In the genomic region with DNA sequence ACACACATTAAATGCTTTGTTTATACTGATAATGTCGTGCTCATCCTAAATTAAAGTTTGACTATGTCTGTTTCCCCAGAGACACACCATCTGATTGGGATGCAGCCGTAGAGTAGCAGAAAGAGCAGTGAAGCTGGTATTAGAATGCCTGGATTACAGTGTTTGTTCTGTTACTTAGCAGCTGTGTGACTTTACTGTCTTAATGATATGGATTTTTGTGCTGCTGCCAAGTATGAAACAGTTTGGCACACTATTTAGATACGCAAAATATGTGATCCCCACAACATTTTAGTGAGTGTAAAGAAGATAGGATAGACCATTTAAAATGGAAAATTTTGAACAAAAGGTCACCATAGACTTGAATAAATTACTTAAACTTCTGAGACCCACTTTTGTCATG, we compare ENCODE assay signal across 8 cellular contexts. TPM values are rescaled to one million over a fixed set of nuclear protein-coding genes. Genes with fewer than 3 reads are reported as not detected.
DNase-seq lines count a peak whose midpoint lies in the region; ATAC-seq lines count a peak whose summit lies in the region.
"Had no signal": no experiment of that assay in that cellular context is flagged by ENCODE, and none has a peak within 500 bp of the region (broad histone marks: within the 10 kb centered on the region; RNA-seq: fewer than 3 reads in every experiment).

No MANE protein-coding gene starts in this region.

- DNase-seq in D341Med (ENCODE audit: low spot score) = peak; percentile 20
- no peak for DNase-seq in activated T-helper 2 cell treated with anti-CD3 and anti-CD28 coated beads, Interferon-gamma antibody, Interleukin-2, Interleukin-4, amounts not matched to agents 10 μg/mL and 5 μg/mL and 100 μg/mL, durations not matched to agents 14 hours and 24 hours and 36 hours (ENCODE audit: low spot score)
- DNase-seq in left colon = no peak
- no peak for DNase-seq in middle frontal gyrus (ENCODE audit: extremely low spot score, low spot score)
- DNase-seq: SW 1271 had no signal

- intact Hi-C loops in activated T-helper 2 cell treated with anti-CD3 and anti-CD28 coated beads, Interferon-gamma antibody, Interleukin-2, Interleukin-4, amounts not matched to agents 10 μg/mL and 5 μg/mL and 100 μg/mL, durations not matched to agents 14 hours and 24 hours and 36 hours (cut with micrococcal nuclease) = loop anchor here (2.0 to 5.0 kb wide), 3 partner anchors 383 to 989 kb away; partner anchors contain the start of gene HDAC8
- intact Hi-C loops in left colon (cut with DNase I, micrococcal nuclease) = no loop called here

- no peaks in the 10 kb centered on the region for H3K36me3 ChIP-seq in HUES48 (ENCODE audit: control insufficient read depth, insufficient read depth, low read length)

- H3K9ac ChIP-seq in HUES48 (ENCODE audit: low read depth, low read length) = no peak overlapping the region

- ATAC-seq in left colon (peak; percentile 35), HG03521 (IDR thresholded peaks at IDR 0.05; ENCODE audit: unreplicated experiment) (no peak), HG03520 (IDR thresholded peaks at IDR 0.05; ENCODE audit: unreplicated experiment) (no peak)

- no peaks in the 10 kb centered on the region for H3K4me1 ChIP-seq in HUES48 (ENCODE audit: control insufficient read depth, insufficient read depth, low read length)

- peaks cover 14% of the 10 kb centered on the region for H3K9me3 ChIP-seq in HUES48 (ENCODE audit: control insufficient read depth, insufficient read depth, low read length)

- H3K27ac Mint-ChIP-seq in activated T-helper 2 cell treated with anti-CD3 and anti-CD28 coated beads, Interferon-gamma antibody, Interleukin-2, Interleukin-4, amounts not matched to agents 10 μg/mL and 5 μg/mL and 100 μg/mL, durations not matched to agents 14 hours and 24 hours and 36 hours = no peak overlapping the region

- no peaks in the 10 kb centered on the region for H3K27me3 Mint-ChIP-seq in activated T-helper 2 cell treated with anti-CD3 and anti-CD28 coated beads, Interferon-gamma antibody, Interleukin-2, Interleukin-4, amounts not matched to agents 10 μg/mL and 5 μg/mL and 100 μg/mL, durations not matched to agents 14 hours and 24 hours and 36 hours (ENCODE audit: low read depth)

- H3K4me1 Mint-ChIP-seq in activated T-helper 2 cell treated with anti-CD3 and anti-CD28 coated beads, Interferon-gamma antibody, Interleukin-2, Interleukin-4, amounts not matched to agents 10 μg/mL and 5 μg/mL and 100 μg/mL, durations not matched to agents 14 hours and 24 hours and 36 hours (ENCODE audit: low read depth) = peaks cover 9% of the 10 kb centered on the region

- no peaks in the 10 kb centered on the region for H3K27me3 ChIP-seq in HUES48 (ENCODE audit: control insufficient read depth, insufficient read depth, low read length)

- H3K9me3 Mint-ChIP-seq in activated T-helper 2 cell treated with anti-CD3 and anti-CD28 coated beads, Interferon-gamma antibody, Interleukin-2, Interleukin-4, amounts not matched to agents 10 μg/mL and 5 μg/mL and 100 μg/mL, durations not matched to agents 14 hours and 24 hours and 36 hours = no peaks in the 10 kb centered on the region

- peak overlapping the region; percentile 30 for H3K4me3 Mint-ChIP-seq in activated T-helper 2 cell treated with anti-CD3 and anti-CD28 coated beads, Interferon-gamma antibody, Interleukin-2, Interleukin-4, amounts not matched to agents 10 μg/mL and 5 μg/mL and 100 μg/mL, durations not matched to agents 14 hours and 24 hours and 36 hours (ENCODE audit: low read depth)

- no peaks in the 10 kb centered on the region for H3K36me3 Mint-ChIP-seq in activated T-helper 2 cell treated with anti-CD3 and anti-CD28 coated beads, Interferon-gamma antibody, Interleukin-2, Interleukin-4, amounts not matched to agents 10 μg/mL and 5 μg/mL and 100 μg/mL, durations not matched to agents 14 hours and 24 hours and 36 hours (ENCODE audit: low read depth)

- peak overlapping the region; percentile 67; the same call in 1 of the 2 replicates for H3K4me3 ChIP-seq in HUES48 (ENCODE audit: low read depth, low read length)

- H3K27ac ChIP-seq in HUES48 (ENCODE audit: low read depth, low read length) = no peak overlapping the region

RNA-seq across cellular contexts. Expression of gene CHIC1, which starts 1.2 kb away (rescaled TPM):
- total RNA-seq in activated T-helper 2 cell treated with anti-CD3 and anti-CD28 coated beads, Interferon-gamma antibody, Interleukin-2, Interleukin-4, amounts not matched to agents 10 μg/mL and 5 μg/mL and 100 μg/mL, durations not matched to agents 14 hours and 24 hours and 36 hours = 4.2 and 4.7 TPM in 2 replicates
- total RNA-seq in left colon = 1 to 10 TPM; 9.2 to 9.6 TPM
